In the genomic region with DNA sequence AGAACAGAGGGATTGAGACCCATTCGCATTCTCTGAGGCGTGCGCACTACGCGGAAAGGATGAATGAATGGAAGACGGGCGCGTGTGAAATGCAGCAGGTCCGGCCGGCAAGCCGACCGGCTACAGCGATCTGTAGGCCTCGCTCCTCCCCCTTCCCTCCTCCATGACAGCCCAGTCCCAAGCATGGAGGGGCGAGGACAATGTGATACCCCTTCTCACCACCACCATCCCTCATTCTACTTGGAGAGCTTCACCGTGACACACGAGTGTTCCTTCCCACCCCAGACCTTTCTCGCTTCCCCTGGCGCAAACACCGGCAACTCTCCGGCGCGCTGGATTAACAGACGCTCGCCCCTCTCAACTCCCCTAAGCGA, we compare ENCODE assay signal across 1 cellular context.
TF ChIP-seq lines count a peak whose summit lies in the region.

No MANE protein-coding gene starts in this region.

TF ChIP-seq in HepG2, 621 proteins besides CTCF, POLR2A, EP300 and RAD21 (continued from another document and continues in another):
- TF ChIP-seq, protein P1, sequence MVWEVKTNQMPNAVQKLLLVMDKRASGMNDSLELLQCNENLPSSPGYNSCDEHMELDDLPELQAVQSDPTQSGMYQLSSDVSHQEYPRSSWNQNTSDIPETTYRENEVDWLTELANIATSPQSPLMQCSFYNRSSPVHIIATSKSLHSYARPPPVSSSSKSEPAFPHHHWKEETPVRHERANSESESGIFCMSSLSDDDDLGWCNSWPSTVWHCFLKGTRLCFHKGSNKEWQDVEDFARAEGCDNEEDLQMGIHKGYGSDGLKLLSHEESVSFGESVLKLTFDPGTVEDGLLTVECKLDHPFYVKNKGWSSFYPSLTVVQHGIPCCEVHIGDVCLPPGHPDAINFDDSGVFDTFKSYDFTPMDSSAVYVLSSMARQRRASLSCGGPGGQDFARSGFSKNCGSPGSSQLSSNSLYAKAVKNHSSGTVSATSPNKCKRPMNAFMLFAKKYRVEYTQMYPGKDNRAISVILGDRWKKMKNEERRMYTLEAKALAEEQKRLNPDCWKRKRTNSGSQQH (CRISPR knock-in tag; IDR thresholded peaks at IDR 0.05; ENCODE audit: low read depth): peak; percentile 100
- TF ChIP-seq ZNF792 (CRISPR knock-in tag; IDR thresholded peaks at IDR 0.05): no peak; the same call in 1 of the 2 replicates
- no peak for TF ChIP-seq SATB2 (CRISPR knock-in tag; IDR thresholded peaks at IDR 0.05)
- no peak for TF ChIP-seq ESRRA (CRISPR knock-in tag; IDR thresholded peaks at IDR 0.05; ENCODE audit: low read depth)
- TF ChIP-seq ZNF569 (CRISPR knock-in tag; IDR thresholded peaks at IDR 0.05; ENCODE audit: borderline replicate concordance): no peak
- TF ChIP-seq ZNF781 (CRISPR knock-in tag; IDR thresholded peaks at IDR 0.05; ENCODE audit: borderline replicate concordance, not compliant biosample characterization): no peak
- no peak for TF ChIP-seq ISL2 (CRISPR knock-in tag; IDR thresholded peaks at IDR 0.05)
- TF ChIP-seq ZFY (CRISPR knock-in tag; IDR thresholded peaks at IDR 0.05): peak; percentile 79
- TF ChIP-seq DNMT3B (CRISPR knock-in tag; conservative IDR thresholded peaks at IDR 0.05): no peak
- no peak for TF ChIP-seq ERF (CRISPR knock-in tag; IDR thresholded peaks at IDR 0.05)
- TF ChIP-seq ZNF788 (CRISPR knock-in tag; IDR thresholded peaks at IDR 0.05; ENCODE audit: borderline replicate concordance): peak; percentile 15; the same call in 1 of the 2 replicates
- TF ChIP-seq, protein P2, sequence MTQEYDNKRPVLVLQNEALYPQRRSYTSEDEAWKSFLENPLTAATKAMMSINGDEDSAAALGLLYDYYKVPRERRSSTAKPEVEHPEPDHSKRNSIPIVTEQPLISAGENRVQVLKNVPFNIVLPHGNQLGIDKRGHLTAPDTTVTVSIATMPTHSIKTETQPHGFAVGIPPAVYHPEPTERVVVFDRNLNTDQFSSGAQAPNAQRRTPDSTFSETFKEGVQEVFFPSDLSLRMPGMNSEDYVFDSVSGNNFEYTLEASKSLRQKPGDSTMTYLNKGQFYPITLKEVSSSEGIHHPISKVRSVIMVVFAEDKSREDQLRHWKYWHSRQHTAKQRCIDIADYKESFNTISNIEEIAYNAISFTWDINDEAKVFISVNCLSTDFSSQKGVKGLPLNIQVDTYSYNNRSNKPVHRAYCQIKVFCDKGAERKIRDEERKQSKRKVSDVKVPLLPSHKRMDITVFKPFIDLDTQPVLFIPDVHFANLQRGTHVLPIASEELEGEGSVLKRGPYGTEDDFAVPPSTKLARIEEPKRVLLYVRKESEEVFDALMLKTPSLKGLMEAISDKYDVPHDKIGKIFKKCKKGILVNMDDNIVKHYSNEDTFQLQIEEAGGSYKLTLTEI (CRISPR knock-in tag; conservative IDR thresholded peaks at IDR 0.05): no peak
- no peak for TF ChIP-seq ATAD3A (CRISPR knock-in tag; IDR thresholded peaks at IDR 0.05)
- no peak for TF ChIP-seq ZNF335 (CRISPR knock-in tag; IDR thresholded peaks at IDR 0.05)
- peak; percentile 42 for TF ChIP-seq HOXA3 (CRISPR knock-in tag; IDR thresholded peaks at IDR 0.05)
- peak; percentile 80; the same call in 1 of the 2 replicates for TF ChIP-seq MXD4 (CRISPR knock-in tag; IDR thresholded peaks at IDR 0.05)
- no peak for TF ChIP-seq RARA (CRISPR knock-in tag; IDR thresholded peaks at IDR 0.05)
- TF ChIP-seq STAG1 (CRISPR knock-in tag; IDR thresholded peaks at IDR 0.05): no peak
- TF ChIP-seq ZBTB7A (CRISPR knock-in tag; IDR thresholded peaks at IDR 0.05): no peak
- TF ChIP-seq ZNF260 (CRISPR knock-in tag; IDR thresholded peaks at IDR 0.05; ENCODE audit: borderline replicate concordance, low read depth): no peak
- TF ChIP-seq, protein P3, sequence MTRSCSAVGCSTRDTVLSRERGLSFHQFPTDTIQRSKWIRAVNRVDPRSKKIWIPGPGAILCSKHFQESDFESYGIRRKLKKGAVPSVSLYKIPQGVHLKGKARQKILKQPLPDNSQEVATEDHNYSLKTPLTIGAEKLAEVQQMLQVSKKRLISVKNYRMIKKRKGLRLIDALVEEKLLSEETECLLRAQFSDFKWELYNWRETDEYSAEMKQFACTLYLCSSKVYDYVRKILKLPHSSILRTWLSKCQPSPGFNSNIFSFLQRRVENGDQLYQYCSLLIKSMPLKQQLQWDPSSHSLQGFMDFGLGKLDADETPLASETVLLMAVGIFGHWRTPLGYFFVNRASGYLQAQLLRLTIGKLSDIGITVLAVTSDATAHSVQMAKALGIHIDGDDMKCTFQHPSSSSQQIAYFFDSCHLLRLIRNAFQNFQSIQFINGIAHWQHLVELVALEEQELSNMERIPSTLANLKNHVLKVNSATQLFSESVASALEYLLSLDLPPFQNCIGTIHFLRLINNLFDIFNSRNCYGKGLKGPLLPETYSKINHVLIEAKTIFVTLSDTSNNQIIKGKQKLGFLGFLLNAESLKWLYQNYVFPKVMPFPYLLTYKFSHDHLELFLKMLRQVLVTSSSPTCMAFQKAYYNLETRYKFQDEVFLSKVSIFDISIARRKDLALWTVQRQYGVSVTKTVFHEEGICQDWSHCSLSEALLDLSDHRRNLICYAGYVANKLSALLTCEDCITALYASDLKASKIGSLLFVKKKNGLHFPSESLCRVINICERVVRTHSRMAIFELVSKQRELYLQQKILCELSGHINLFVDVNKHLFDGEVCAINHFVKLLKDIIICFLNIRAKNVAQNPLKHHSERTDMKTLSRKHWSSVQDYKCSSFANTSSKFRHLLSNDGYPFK (CRISPR knock-in tag; IDR thresholded peaks at IDR 0.05; ENCODE audit: borderline replicate concordance): no peak
- TF ChIP-seq, protein P4, sequence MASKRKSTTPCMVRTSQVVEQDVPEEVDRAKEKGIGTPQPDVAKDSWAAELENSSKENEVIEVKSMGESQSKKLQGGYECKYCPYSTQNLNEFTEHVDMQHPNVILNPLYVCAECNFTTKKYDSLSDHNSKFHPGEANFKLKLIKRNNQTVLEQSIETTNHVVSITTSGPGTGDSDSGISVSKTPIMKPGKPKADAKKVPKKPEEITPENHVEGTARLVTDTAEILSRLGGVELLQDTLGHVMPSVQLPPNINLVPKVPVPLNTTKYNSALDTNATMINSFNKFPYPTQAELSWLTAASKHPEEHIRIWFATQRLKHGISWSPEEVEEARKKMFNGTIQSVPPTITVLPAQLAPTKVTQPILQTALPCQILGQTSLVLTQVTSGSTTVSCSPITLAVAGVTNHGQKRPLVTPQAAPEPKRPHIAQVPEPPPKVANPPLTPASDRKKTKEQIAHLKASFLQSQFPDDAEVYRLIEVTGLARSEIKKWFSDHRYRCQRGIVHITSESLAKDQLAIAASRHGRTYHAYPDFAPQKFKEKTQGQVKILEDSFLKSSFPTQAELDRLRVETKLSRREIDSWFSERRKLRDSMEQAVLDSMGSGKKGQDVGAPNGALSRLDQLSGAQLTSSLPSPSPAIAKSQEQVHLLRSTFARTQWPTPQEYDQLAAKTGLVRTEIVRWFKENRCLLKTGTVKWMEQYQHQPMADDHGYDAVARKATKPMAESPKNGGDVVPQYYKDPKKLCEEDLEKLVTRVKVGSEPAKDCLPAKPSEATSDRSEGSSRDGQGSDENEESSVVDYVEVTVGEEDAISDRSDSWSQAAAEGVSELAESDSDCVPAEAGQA (IDR thresholded peaks at IDR 0.05; ENCODE audit: low read depth): 0 out of 2 replicates have a peak, but pooled peaks have one; percentile 60
- TF ChIP-seq, protein P4 (CRISPR knock-in tag; IDR thresholded peaks at IDR 0.05; ENCODE audit: borderline replicate concordance): no peak
- TF ChIP-seq, protein P5, sequence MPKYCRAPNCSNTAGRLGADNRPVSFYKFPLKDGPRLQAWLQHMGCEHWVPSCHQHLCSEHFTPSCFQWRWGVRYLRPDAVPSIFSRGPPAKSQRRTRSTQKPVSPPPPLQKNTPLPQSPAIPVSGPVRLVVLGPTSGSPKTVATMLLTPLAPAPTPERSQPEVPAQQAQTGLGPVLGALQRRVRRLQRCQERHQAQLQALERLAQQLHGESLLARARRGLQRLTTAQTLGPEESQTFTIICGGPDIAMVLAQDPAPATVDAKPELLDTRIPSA (CRISPR knock-in tag; IDR thresholded peaks at IDR 0.05; ENCODE audit: borderline replicate concordance): no peak
- TF ChIP-seq RBFOX2 (IDR thresholded peaks at IDR 0.05; ENCODE audit: low read depth, low read length): no peak
- TF ChIP-seq POLR2AphosphoS5 (IDR thresholded peaks at IDR 0.05; ENCODE audit: low read depth, low read length): peak; percentile 34; the same call in 1 of the 2 replicates
- TF ChIP-seq ZNF225 (CRISPR knock-in tag; IDR thresholded peaks at IDR 0.05): no peak
- TF ChIP-seq, protein P6, sequence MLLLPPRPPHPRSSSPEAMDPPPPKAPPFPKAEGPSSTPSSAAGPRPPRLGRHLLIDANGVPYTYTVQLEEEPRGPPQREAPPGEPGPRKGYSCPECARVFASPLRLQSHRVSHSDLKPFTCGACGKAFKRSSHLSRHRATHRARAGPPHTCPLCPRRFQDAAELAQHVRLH (CRISPR knock-in tag; IDR thresholded peaks at IDR 0.05; ENCODE audit: borderline replicate concordance, low read depth): no peak
- no peak for TF ChIP-seq ZBTB21 (CRISPR knock-in tag; IDR thresholded peaks at IDR 0.05)
- TF ChIP-seq NFKBIZ (CRISPR knock-in tag; IDR thresholded peaks at IDR 0.05): no peak
- no peak for TF ChIP-seq NFRKB (IDR thresholded peaks at IDR 0.05)
- no peak; the same call in 1 of the 2 replicates for TF ChIP-seq MAZ (IDR thresholded peaks at IDR 0.05; ENCODE audit: borderline replicate concordance, low read depth, low read length)
- TF ChIP-seq MAZ (CRISPR knock-in tag; IDR thresholded peaks at IDR 0.05; ENCODE audit: low read depth): no peak
- TF ChIP-seq, protein P7, sequence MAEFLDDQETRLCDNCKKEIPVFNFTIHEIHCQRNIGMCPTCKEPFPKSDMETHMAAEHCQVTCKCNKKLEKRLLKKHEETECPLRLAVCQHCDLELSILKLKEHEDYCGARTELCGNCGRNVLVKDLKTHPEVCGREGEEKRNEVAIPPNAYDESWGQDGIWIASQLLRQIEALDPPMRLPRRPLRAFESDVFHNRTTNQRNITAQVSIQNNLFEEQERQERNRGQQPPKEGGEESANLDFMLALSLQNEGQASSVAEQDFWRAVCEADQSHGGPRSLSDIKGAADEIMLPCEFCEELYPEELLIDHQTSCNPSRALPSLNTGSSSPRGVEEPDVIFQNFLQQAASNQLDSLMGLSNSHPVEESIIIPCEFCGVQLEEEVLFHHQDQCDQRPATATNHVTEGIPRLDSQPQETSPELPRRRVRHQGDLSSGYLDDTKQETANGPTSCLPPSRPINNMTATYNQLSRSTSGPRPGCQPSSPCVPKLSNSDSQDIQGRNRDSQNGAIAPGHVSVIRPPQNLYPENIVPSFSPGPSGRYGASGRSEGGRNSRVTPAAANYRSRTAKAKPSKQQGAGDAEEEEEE (CRISPR knock-in tag; IDR thresholded peaks at IDR 0.05; ENCODE audit: borderline replicate concordance): no peak
- TF ChIP-seq, protein P8, sequence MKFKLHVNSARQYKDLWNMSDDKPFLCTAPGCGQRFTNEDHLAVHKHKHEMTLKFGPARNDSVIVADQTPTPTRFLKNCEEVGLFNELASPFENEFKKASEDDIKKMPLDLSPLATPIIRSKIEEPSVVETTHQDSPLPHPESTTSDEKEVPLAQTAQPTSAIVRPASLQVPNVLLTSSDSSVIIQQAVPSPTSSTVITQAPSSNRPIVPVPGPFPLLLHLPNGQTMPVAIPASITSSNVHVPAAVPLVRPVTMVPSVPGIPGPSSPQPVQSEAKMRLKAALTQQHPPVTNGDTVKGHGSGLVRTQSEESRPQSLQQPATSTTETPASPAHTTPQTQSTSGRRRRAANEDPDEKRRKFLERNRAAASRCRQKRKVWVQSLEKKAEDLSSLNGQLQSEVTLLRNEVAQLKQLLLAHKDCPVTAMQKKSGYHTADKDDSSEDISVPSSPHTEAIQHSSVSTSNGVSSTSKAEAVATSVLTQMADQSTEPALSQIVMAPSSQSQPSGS (CRISPR knock-in tag; IDR thresholded peaks at IDR 0.05): no peak
- TF ChIP-seq, protein P9, sequence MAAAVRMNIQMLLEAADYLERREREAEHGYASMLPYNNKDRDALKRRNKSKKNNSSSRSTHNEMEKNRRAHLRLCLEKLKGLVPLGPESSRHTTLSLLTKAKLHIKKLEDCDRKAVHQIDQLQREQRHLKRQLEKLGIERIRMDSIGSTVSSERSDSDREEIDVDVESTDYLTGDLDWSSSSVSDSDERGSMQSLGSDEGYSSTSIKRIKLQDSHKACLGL (CRISPR knock-in tag; IDR thresholded peaks at IDR 0.05): no peak; the same call in 1 of the 2 replicates
- TF ChIP-seq ZNF331 (CRISPR knock-in tag; IDR thresholded peaks at IDR 0.05): 0 out of 2 replicates have a peak, but pooled peaks have one; percentile 32
- TF ChIP-seq EED (CRISPR knock-in tag; IDR thresholded peaks at IDR 0.05): peak; percentile 8; the same call in 1 of the 2 replicates
- TF ChIP-seq CBX1 (IDR thresholded peaks at IDR 0.05; ENCODE audit: low read depth): no peak
- peak; percentile 86 for TF ChIP-seq TGIF2 (CRISPR knock-in tag; IDR thresholded peaks at IDR 0.05)
- no peak for TF ChIP-seq KDM4B (CRISPR knock-in tag; IDR thresholded peaks at IDR 0.05)
- no peak for TF ChIP-seq SRSF9 (IDR thresholded peaks at IDR 0.05; ENCODE audit: borderline replicate concordance, insufficient read depth, low read depth, low read length, poor library complexity, severe bottlenecking)
- no peak for TF ChIP-seq ZNF333 (CRISPR knock-in tag; IDR thresholded peaks at IDR 0.05; ENCODE audit: borderline replicate concordance)
- TF ChIP-seq KMT2A (CRISPR knock-in tag; IDR thresholded peaks at IDR 0.05): peak; percentile 80
- peak; percentile 97 for TF ChIP-seq SIN3A (IDR thresholded peaks at IDR 0.05; ENCODE audit: borderline replicate concordance, low read depth, low read length)
- TF ChIP-seq, protein P10, sequence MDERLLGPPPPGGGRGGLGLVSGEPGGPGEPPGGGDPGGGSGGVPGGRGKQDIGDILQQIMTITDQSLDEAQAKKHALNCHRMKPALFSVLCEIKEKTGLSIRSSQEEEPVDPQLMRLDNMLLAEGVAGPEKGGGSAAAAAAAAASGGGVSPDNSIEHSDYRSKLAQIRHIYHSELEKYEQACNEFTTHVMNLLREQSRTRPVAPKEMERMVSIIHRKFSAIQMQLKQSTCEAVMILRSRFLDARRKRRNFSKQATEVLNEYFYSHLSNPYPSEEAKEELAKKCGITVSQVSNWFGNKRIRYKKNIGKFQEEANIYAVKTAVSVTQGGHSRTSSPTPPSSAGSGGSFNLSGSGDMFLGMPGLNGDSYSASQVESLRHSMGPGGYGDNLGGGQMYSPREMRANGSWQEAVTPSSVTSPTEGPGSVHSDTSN (CRISPR knock-in tag; IDR thresholded peaks at IDR 0.05): no peak
- no peak for TF ChIP-seq ZNF432 (CRISPR knock-in tag; IDR thresholded peaks at IDR 0.05; ENCODE audit: borderline replicate concordance)
